In genomic region chr12:28189774-28190320, GRCh38 we compare ENCODE assay signal across 8 cellular contexts. TPM values are rescaled to one million over a fixed set of nuclear protein-coding genes. Genes with fewer than 3 reads are reported as not detected.
DNase-seq lines count a peak whose midpoint lies in the region; ATAC-seq and TF ChIP-seq lines count a peak whose summit lies in the region.

No MANE protein-coding gene starts in this region.

- H3K9me3 ChIP-seq in HEK293 (ENCODE audit: control insufficient read depth, insufficient read depth, low read depth, low read length) (no peaks in the 10 kb centered on the region), iPS-15b (ENCODE audit: control insufficient read depth, insufficient read depth, low read length) (no peaks in the 10 kb centered on the region)

- peak overlapping the region; percentile 97 for H3K27ac ChIP-seq in ACC112 (ENCODE audit: low read depth, low read length)
- peak overlapping the region; percentile 88; the same call in 1 of the 2 replicates for H3K27ac ChIP-seq in HEK293 (ENCODE audit: extremely low read depth, low read depth, low read length)

- H3K27ac Mint-ChIP-seq in activated T-helper 17 cell treated with anti-CD3 and anti-CD28 coated beads, Interleukin-2, amount 50 U/mL, for 72 hours, result peak overlapping the region; percentile 96
- H3K27ac Mint-ChIP-seq in stimulated activated effector memory CD8-positive, alpha-beta T cell treated with anti-CD3 and anti-CD28 coated beads, Interleukin-12 subunit alpha, Interleukin-12 subunit beta, amount 100 ng/mL, for 72 hours, result peak overlapping the region; percentile 99

- peak overlapping the region; percentile 91 for H2AFZ ChIP-seq in ACC112 (ENCODE audit: low read length, unreplicated experiment)

- H3K27me3 Mint-ChIP-seq in activated T-helper 17 cell treated with anti-CD3 and anti-CD28 coated beads, Interleukin-2, amount 50 U/mL, for 72 hours, result no peaks in the 10 kb centered on the region

- peaks cover 28% of the 10 kb centered on the region for H3K79me2 ChIP-seq in ACC112 (ENCODE audit: control insufficient read depth, insufficient read depth, low read length, unreplicated experiment)

- no peak for TF ChIP-seq CTCF in HEK293 (tag by site-specific recombination; IDR thresholded peaks at IDR 0.05)

- peaks cover 22% of the 10 kb centered on the region for H3K4me1 ChIP-seq in ACC112 (ENCODE audit: control insufficient read depth, insufficient read depth, low read length, unreplicated experiment)
- H3K4me1 ChIP-seq in HEK293 (ENCODE audit: control insufficient read depth, insufficient read depth, low read length), result no peaks in the 10 kb centered on the region
- no peaks in the 10 kb centered on the region for H3K4me1 ChIP-seq in iPS-15b (ENCODE audit: control insufficient read depth, insufficient read depth, low read length)

- H3K27me3 ChIP-seq in ACC112 (ENCODE audit: insufficient read depth, low read length) (no peaks in the 10 kb centered on the region), iPS-15b (ENCODE audit: control insufficient read depth, insufficient read depth, low read length) (no peaks in the 10 kb centered on the region)

- DNase-seq in stimulated activated effector memory CD8-positive, alpha-beta T cell treated with anti-CD3 and anti-CD28 coated beads, Interleukin-12 subunit alpha, Interleukin-12 subunit beta, amount 100 ng/mL, for 72 hours (ENCODE audit: low spot score in 2 of 2), result no peak
- DNase-seq in NCI-H526 treated with DMSO at 0.1 percent for 48 hours (lab: John Stamatoyannopoulos, UW) (no peak), NCI-H2029 treated with DMSO at 0.1 percent for 48 hours (lab: John Stamatoyannopoulos, UW) (no peak), NCI-H524 (lab: John Stamatoyannopoulos, UW) (no peak)

- H3K4me1 Mint-ChIP-seq in activated T-helper 17 cell treated with anti-CD3 and anti-CD28 coated beads, Interleukin-2, amount 50 U/mL, for 72 hours, result peaks cover 21% of the 10 kb centered on the region
- H3K4me1 Mint-ChIP-seq in stimulated activated effector memory CD8-positive, alpha-beta T cell treated with anti-CD3 and anti-CD28 coated beads, Interleukin-12 subunit alpha, Interleukin-12 subunit beta, amount 100 ng/mL, for 72 hours, result peaks cover 44% of the 10 kb centered on the region

- H3K36me3 Mint-ChIP-seq in activated T-helper 17 cell treated with anti-CD3 and anti-CD28 coated beads, Interleukin-2, amount 50 U/mL, for 72 hours (ENCODE audit: low read depth), result peaks cover 18% of the 10 kb centered on the region
- H3K36me3 Mint-ChIP-seq in stimulated activated effector memory CD8-positive, alpha-beta T cell treated with anti-CD3 and anti-CD28 coated beads, Interleukin-12 subunit alpha, Interleukin-12 subunit beta, amount 100 ng/mL, for 72 hours, result peaks cover 18% of the 10 kb centered on the region

- H3K4me3 ChIP-seq in ACC112 (ENCODE audit: low read depth, low read length), result peak overlapping the region; percentile 94
- peak overlapping the region; percentile 96 for H3K4me3 ChIP-seq in HEK293 (ENCODE audit: low read depth, low read length)
- H3K4me3 ChIP-seq in iPS-15b (ENCODE audit: low read depth, low read length), result peak overlapping the region; percentile 98

- CTCF ChIA-PET in HEK293 (lab: Yijun Ruan, JAX), result no interaction called here

- H3K36me3 ChIP-seq in ACC112 (ENCODE audit: insufficient read depth, low read length) (no peaks in the 10 kb centered on the region), HEK293 (ENCODE audit: control insufficient read depth in 2 of 2, insufficient read depth in 1 of 2, low read length in 2 of 2) (peaks cover 0 to 4% of the 10 kb centered on the region in 2 experiments; a peak in 1 of 3 replicates), iPS-15b (ENCODE audit: control insufficient read depth, insufficient read depth, low read length) (no peaks in the 10 kb centered on the region)

- H3K9me3 Mint-ChIP-seq in activated T-helper 17 cell treated with anti-CD3 and anti-CD28 coated beads, Interleukin-2, amount 50 U/mL, for 72 hours, result no peaks in the 10 kb centered on the region
- H3K9me3 Mint-ChIP-seq in stimulated activated effector memory CD8-positive, alpha-beta T cell treated with anti-CD3 and anti-CD28 coated beads, Interleukin-12 subunit alpha, Interleukin-12 subunit beta, amount 100 ng/mL, for 72 hours, result peaks cover 3% of the 10 kb centered on the region

- ATAC-seq in activated T-helper 17 cell treated with anti-CD3 and anti-CD28 coated beads, Interleukin-2, amount 50 U/mL, for 72 hours (replicated peaks), result peak; percentile 10
- ATAC-seq in stimulated activated effector memory CD8-positive, alpha-beta T cell treated with anti-CD3 and anti-CD28 coated beads, Interleukin-12 subunit alpha, Interleukin-12 subunit beta, amount 100 ng/mL, for 72 hours, result no peak

- POLR2A ChIA-PET in HEK293 (lab: Yijun Ruan, JAX), result no interaction called here

- H3K4me3 Mint-ChIP-seq in activated T-helper 17 cell treated with anti-CD3 and anti-CD28 coated beads, Interleukin-2, amount 50 U/mL, for 72 hours, result peak overlapping the region; percentile 90
- H3K4me3 Mint-ChIP-seq in stimulated activated effector memory CD8-positive, alpha-beta T cell treated with anti-CD3 and anti-CD28 coated beads, Interleukin-12 subunit alpha, Interleukin-12 subunit beta, amount 100 ng/mL, for 72 hours, result peak overlapping the region; percentile 89

- peak overlapping the region; percentile 80 for H3K9ac ChIP-seq in iPS-15b (ENCODE audit: low read depth, low read length)

TF ChIP-seq in HEK293, 187 proteins besides CTCF, POLR2A, EP300 and RAD21 (continues in another document):
- TF ChIP-seq ZNF664 (tag by site-specific recombination; IDR thresholded peaks at IDR 0.05) (peak; percentile 96), SETDB1 (IDR thresholded peaks at IDR 0.05; ENCODE audit: insufficient read length, low read length) (no peak), ZNF76 (tag by site-specific recombination; IDR thresholded peaks at IDR 0.05; ENCODE audit: borderline replicate concordance, low read depth) (no peak), ZNF23 (tag by site-specific recombination; IDR thresholded peaks at IDR 0.05; ENCODE audit: borderline replicate concordance) (no peak), ZNF335 (tag by site-specific recombination; conservative IDR thresholded peaks at IDR 0.05) (peak; percentile 80), PRDM10 (tag by site-specific recombination; IDR thresholded peaks at IDR 0.05) (no peak), ZNF658 (tag by site-specific recombination; IDR thresholded peaks at IDR 0.05) (no peak), ZBTB8A (tag by site-specific recombination; IDR thresholded peaks at IDR 0.05) (no peak), EGR2 (tag by site-specific recombination; IDR thresholded peaks at IDR 0.05; ENCODE audit: low read depth) (no peak), ZEB2 (tag by site-specific recombination; IDR thresholded peaks at IDR 0.05) (no peak)
- TF ChIP-seq, protein P1, sequence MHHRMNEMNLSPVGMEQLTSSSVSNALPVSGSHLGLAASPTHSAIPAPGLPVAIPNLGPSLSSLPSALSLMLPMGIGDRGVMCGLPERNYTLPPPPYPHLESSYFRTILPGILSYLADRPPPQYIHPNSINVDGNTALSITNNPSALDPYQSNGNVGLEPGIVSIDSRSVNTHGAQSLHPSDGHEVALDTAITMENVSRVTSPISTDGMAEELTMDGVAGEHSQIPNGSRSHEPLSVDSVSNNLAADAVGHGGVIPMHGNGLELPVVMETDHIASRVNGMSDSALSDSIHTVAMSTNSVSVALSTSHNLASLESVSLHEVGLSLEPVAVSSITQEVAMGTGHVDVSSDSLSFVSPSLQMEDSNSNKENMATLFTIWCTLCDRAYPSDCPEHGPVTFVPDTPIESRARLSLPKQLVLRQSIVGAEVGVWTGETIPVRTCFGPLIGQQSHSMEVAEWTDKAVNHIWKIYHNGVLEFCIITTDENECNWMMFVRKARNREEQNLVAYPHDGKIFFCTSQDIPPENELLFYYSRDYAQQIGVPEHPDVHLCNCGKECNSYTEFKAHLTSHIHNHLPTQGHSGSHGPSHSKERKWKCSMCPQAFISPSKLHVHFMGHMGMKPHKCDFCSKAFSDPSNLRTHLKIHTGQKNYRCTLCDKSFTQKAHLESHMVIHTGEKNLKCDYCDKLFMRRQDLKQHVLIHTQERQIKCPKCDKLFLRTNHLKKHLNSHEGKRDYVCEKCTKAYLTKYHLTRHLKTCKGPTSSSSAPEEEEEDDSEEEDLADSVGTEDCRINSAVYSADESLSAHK (tag by site-specific recombination; IDR thresholded peaks at IDR 0.05), result no peak

RNA-seq across cellular contexts. Expression of gene CCDC91, which starts 0.4 kb away (rescaled TPM):
- 10 to 100 TPM; 21.4 to 27.4 TPM for total RNA-seq in activated T-helper 17 cell treated with anti-CD3 and anti-CD28 coated beads, Interleukin-2, amount 50 U/mL, for 72 hours
